Comparison of ENCODE assay signal across 19 cellular contexts in genomic region chr1:117675907-117676430, GRCh38.
DNase-seq lines count a peak whose midpoint lies in the region; ATAC-seq, FAIRE-seq and TF ChIP-seq lines count a peak whose summit lies in the region.
"Had no signal": no experiment of that assay in that cellular context is flagged by ENCODE, and none has a peak within 500 bp of the region (broad histone marks: within the 10 kb centered on the region; RNA-seq: fewer than 3 reads in every experiment).

No MANE protein-coding gene starts in this region.

- no peak for TF ChIP-seq EP300 in sigmoid colon (IDR thresholded peaks at IDR 0.05)

- no peaks in the 10 kb centered on the region for H3K36me3 Mint-ChIP-seq in neural crest cell (ENCODE audit: low read depth)

- FAIRE-seq in D721Med (lab: Jason Lieb, UNC): no peak
- FAIRE-seq: A549, GM12891, GM18507 had no signal

- WGBS in sigmoid colon, 2 donors: 60 to 82% methylated on average over 3 of the region's 3 CpGs

- DNase-seq in MM.1S (peak; percentile 16), Right ventricle myocardium superior (no peak), neural crest cell (ENCODE audit: low read depth, low spot score) (no peak), thoracic aorta (ENCODE audit: low spot score) (no peak), D721Med (ENCODE audit: insufficient read length, low spot score) (no peak), sigmoid colon (no peak)
- DNase-seq: GF-D8, KG1, NCI-H1048, NCI-H1436 treated with DMSO at 0.1 percent for 48 hours, NCI-H2029 treated with DMSO at 0.1 percent for 48 hours, NCI-H82, PC-9 had no signal

- no peaks in the 10 kb centered on the region for H3K9me2 ChIP-seq in MM.1S (replicated peaks; ENCODE audit: insufficient read depth, low read length)

- TF ChIP-seq CTCF in MM.1S (IDR thresholded peaks at IDR 0.05; ENCODE audit: low read length): no peak
- no peak for TF ChIP-seq CTCF in neural crest cell (conservative IDR thresholded peaks at IDR 0.05)
- no peak for TF ChIP-seq CTCF in thoracic aorta (IDR thresholded peaks at IDR 0.05)
- TF ChIP-seq CTCF in D721Med (IDR thresholded peaks at IDR 0.05; ENCODE audit: insufficient read depth, missing control alignments): no peak
- TF ChIP-seq CTCF in sigmoid colon (IDR thresholded peaks at IDR 0.05): no peak

- TF ChIP-seq POLR2A in sigmoid colon (IDR thresholded peaks at IDR 0.05): no peak

- H3K36me3 ChIP-seq in MM.1S (replicated peaks; ENCODE audit: insufficient read depth, low read length) (no peaks in the 10 kb centered on the region), thoracic aorta (no peaks in the 10 kb centered on the region), sigmoid colon (no peaks in the 10 kb centered on the region)
- H3K36me3 ChIP-seq: BLaER1 treated with 17β-estradiol and CSF1 and Interleukin-3, amounts not matched to agents 10 nM and 100 nM had no signal

- peak overlapping the region; percentile 92 for H3K9ac ChIP-seq in MM.1S (ENCODE audit: low read length)
- H3K9ac ChIP-seq: BLaER1 treated with 17β-estradiol and CSF1 and Interleukin-3, amounts not matched to agents 10 nM and 100 nM had no signal

- no peaks in the 10 kb centered on the region for H3K9me3 ChIP-seq in MM.1S (replicated peaks; ENCODE audit: insufficient read depth, low read length)
- no peaks in the 10 kb centered on the region for H3K9me3 ChIP-seq in thoracic aorta
- H3K9me3 ChIP-seq in sigmoid colon: no peaks in the 10 kb centered on the region
- H3K9me3 ChIP-seq: A549; BLaER1 treated with 17β-estradiol and CSF1 and Interleukin-3, amounts not matched to agents 10 nM and 100 nM had no signal

- no peaks in the 10 kb centered on the region for H4K20me1 ChIP-seq in MM.1S (ENCODE audit: insufficient read depth, low read length)
- H4K20me1 ChIP-seq: BLaER1 treated with 17β-estradiol and CSF1 and Interleukin-3, amounts not matched to agents 10 nM and 100 nM had no signal

- peaks cover 30% of the 10 kb centered on the region for H3F3A ChIP-seq in MM.1S (ENCODE audit: insufficient read depth, low read length)

- intact Hi-C loops in Right ventricle myocardium superior (cut with DNase I) (loop anchor here (10.0 kb wide), 1 partner anchor 79 kb away; no protein-coding TSS in a partner anchor), sigmoid colon (cut with DNase I) (no loop called here)

- H3K27me3 Mint-ChIP-seq in neural crest cell (ENCODE audit: low read depth): no peaks in the 10 kb centered on the region

- H3K4me3 ChIP-seq in MM.1S (ENCODE audit: low read length) (no peak overlapping the region), thoracic aorta (no peak overlapping the region), sigmoid colon (no peak overlapping the region)
- H3K4me3 ChIP-seq: A549; BLaER1 treated with 17β-estradiol and CSF1 and Interleukin-3, amounts not matched to agents 10 nM and 100 nM; GM23338; PC-9 had no signal

- peaks cover 57% of the 10 kb centered on the region for H3K79me2 ChIP-seq in MM.1S (ENCODE audit: low read length)

- ATAC-seq in Right ventricle myocardium superior (ENCODE audit: poor library complexity) (peak; percentile 60), thoracic aorta (ENCODE audit: insufficient number of reproducible peaks, low FRiP score, low read depth) (no peak), GM21515 (IDR thresholded peaks at IDR 0.05; ENCODE audit: unreplicated experiment) (no peak)
- ATAC-seq: A549 had no signal

- H3K9me3 Mint-ChIP-seq in neural crest cell: no peaks in the 10 kb centered on the region
- H3K9me3 Mint-ChIP-seq: GM23338 had no signal

- peak overlapping the region; percentile 43 for H3K27ac Mint-ChIP-seq in neural crest cell (ENCODE audit: unreplicated experiment)
- H3K27ac Mint-ChIP-seq: GM23338 had no signal

- H3K27ac ChIP-seq in MM.1S (ENCODE audit: low read length) (peak overlapping the region; percentile 100), thoracic aorta (peak overlapping the region; percentile 37 to 76), sigmoid colon (no peak overlapping the region)
- H3K27ac ChIP-seq: A549; BLaER1 treated with 17β-estradiol and CSF1 and Interleukin-3, amounts not matched to agents 10 nM and 100 nM; PC-9 had no signal

- peak overlapping the region; percentile 72 for H3K4me2 ChIP-seq in MM.1S (ENCODE audit: low read depth, low read length)
- H3K4me2 ChIP-seq: A549; BLaER1 treated with 17β-estradiol and CSF1 and Interleukin-3, amounts not matched to agents 10 nM and 100 nM; GM23338; PC-9 had no signal

- H2AFZ ChIP-seq in MM.1S (ENCODE audit: low read length): no peak overlapping the region
- H2AFZ ChIP-seq: GM23338, PC-9 had no signal

- H3K27me3 ChIP-seq in MM.1S (replicated peaks; ENCODE audit: insufficient read depth, low read length): no peaks in the 10 kb centered on the region
- no peaks in the 10 kb centered on the region for H3K27me3 ChIP-seq in thoracic aorta (replicated peaks; ENCODE audit: insufficient read depth)
- H3K27me3 ChIP-seq in sigmoid colon: no peaks in the 10 kb centered on the region
- H3K27me3 ChIP-seq: BLaER1 treated with 17β-estradiol and CSF1 and Interleukin-3, amounts not matched to agents 10 nM and 100 nM had no signal

- no peak overlapping the region for H3K4me3 Mint-ChIP-seq in neural crest cell
- H3K4me3 Mint-ChIP-seq: GM23338 had no signal

- H3K4me1 ChIP-seq in MM.1S (ENCODE audit: low read length) (peaks cover 55% of the 10 kb centered on the region), thoracic aorta (ENCODE audit: control insufficient read depth in 1 of 2, low read depth in 2 of 2) (peaks cover 19 to 82% of the 10 kb centered on the region in 2 donors), sigmoid colon (peaks cover 2 to 28% (median 25%) of the 10 kb centered on the region in 4 donors)

- H3K4me1 Mint-ChIP-seq in neural crest cell: peaks cover 12% of the 10 kb centered on the region

Comparison
In these comparisons a context has a peak if more than half of its experiments do, and no peak if none do; other contexts are left out.
1. H3K27ac ChIP-seq: peak in MM.1S (single experiment) and thoracic aorta (2 of 2); none in sigmoid colon (0 of 4).